Comparison of ENCODE assay signal across 17 cellular contexts in the genomic region with DNA sequence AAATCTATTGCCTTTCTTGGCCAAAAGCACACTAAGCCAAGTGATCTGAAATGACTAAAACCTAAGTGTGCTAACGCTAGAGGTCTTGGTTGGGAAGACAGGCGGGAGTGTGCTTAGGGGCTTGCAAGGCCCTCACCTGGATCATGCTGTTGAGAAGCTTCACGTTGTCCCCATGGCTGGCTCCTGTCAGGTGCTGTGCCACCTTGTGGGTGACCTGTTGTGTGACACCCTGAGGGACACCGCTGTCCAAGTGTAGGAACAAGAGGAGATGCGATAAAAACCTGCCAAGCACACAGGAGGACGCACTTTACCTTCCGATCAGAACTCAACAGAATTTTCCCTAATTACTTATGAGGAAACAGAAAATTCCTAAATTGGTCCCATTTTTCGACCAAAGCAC. TPM values are rescaled to one million over a fixed set of nuclear protein-coding genes. Genes with fewer than 3 reads are reported as not detected.
DNase-seq lines count a peak whose midpoint lies in the region; ATAC-seq and TF ChIP-seq lines count a peak whose summit lies in the region.
"Had no signal": no experiment of that assay in that cellular context is flagged by ENCODE, and none has a peak within 500 bp of the region (broad histone marks: within the 10 kb centered on the region; RNA-seq: fewer than 3 reads in every experiment).

No MANE protein-coding gene starts in this region.

- in situ Hi-C loops in ACHN (cut with HindIII; ENCODE audit: low pct_ligation_motif_present, low pct_unique_long_range_greater_than_20kb, low sequenced_read_pairs), result loop anchor here (25.0 kb wide), 1 partner anchor 171 kb away; a partner anchor contains a TSS

- no peaks in the 10 kb centered on the region for H3K27me3 Mint-ChIP-seq in CD4-positive, alpha-beta T cell

- H3K36me3 ChIP-seq in OCI-LY3 (replicated peaks; ENCODE audit: low read depth, low read length), result peaks cover 34% of the 10 kb centered on the region

- no peak overlapping the region for H3K4me3 Mint-ChIP-seq in CD4-positive, alpha-beta T cell

- intact Hi-C loops in CD4-positive, alpha-beta T cell (cut with DNase I, micrococcal nuclease), result no loop called here

- no peak for ATAC-seq in CD4-positive, alpha-beta T cell (ENCODE audit: poor library complexity)
- ATAC-seq: A549 had no signal

- H3K36me3 Mint-ChIP-seq in CD4-positive, alpha-beta T cell (ENCODE audit: low read depth), result peaks cover 88% of the 10 kb centered on the region

- no peaks in the 10 kb centered on the region for H3K27me3 ChIP-seq in OCI-LY3 (ENCODE audit: low read depth, low read length)
- no peaks in the 10 kb centered on the region for H3K27me3 ChIP-seq in CD4-positive, alpha-beta T cell (ENCODE audit: control insufficient read depth, insufficient read depth, low read length)
- H3K27me3 ChIP-seq: dorsolateral prefrontal cortex, thyroid gland had no signal

- DNase-seq in NCI-H2107 treated with DMSO at 0.1 percent for 48 hours (lab: John Stamatoyannopoulos, UW; ENCODE audit: unreplicated experiment) (peak; percentile 8), NCI-H2107 (lab: John Stamatoyannopoulos, UW) (no peak), GM12865 (ENCODE audit: low read depth) (peak; percentile 16), erythroblast (lab: John Stamatoyannopoulos, UW) (peak; percentile 23 to 34), ACHN (no peak), NCI-H524 (lab: John Stamatoyannopoulos, UW) (no peak)
- no peak for DNase-seq in CD4-positive, alpha-beta T cell
- DNase-seq: DMS153, dorsolateral prefrontal cortex, mesenchymal stem cell, NCI-H446 treated with DMSO at 0.1 percent for 48 hours, small intestine, T-helper 9 cell, thyroid gland had no signal

- CTCF ChIA-PET in CD4-positive, alpha-beta T cell (lab: Charles Lee), result interaction anchor here (1.2 kb wide), 1 partner anchor 158 kb away, joined by 3 read pairs; no protein-coding TSS in a partner anchor

- peak; percentile 8 for TF ChIP-seq CTCF in GM12865 (IDR thresholded peaks at IDR 0.05; ENCODE audit: insufficient read depth, low read depth, low read length, missing control alignments)
- peak; percentile 53 for TF ChIP-seq CTCF in OCI-LY3 (IDR thresholded peaks at IDR 0.05; ENCODE audit: low read depth, low read length)
- TF ChIP-seq CTCF in CD4-positive, alpha-beta T cell (IDR thresholded peaks at IDR 0.05), result no peak

- H3K79me2 ChIP-seq in OCI-LY3 (ENCODE audit: low read length), result no peaks in the 10 kb centered on the region

- H3K27ac Mint-ChIP-seq in CD4-positive, alpha-beta T cell, result no peak overlapping the region

- H3K9me3 ChIP-seq in OCI-LY3 (ENCODE audit: insufficient read depth, low read length), result no peaks in the 10 kb centered on the region
- no peaks in the 10 kb centered on the region for H3K9me3 ChIP-seq in CD4-positive, alpha-beta T cell (ENCODE audit: control insufficient read depth, low read length)
- H3K9me3 ChIP-seq: A549, thyroid gland had no signal

- no peaks in the 10 kb centered on the region for H4K20me1 ChIP-seq in OCI-LY3 (ENCODE audit: insufficient read depth, low read length)

- H3K4me3 ChIP-seq in GM12865 (ENCODE audit: low read depth, low read length), result no peak overlapping the region
- no peak overlapping the region for H3K4me3 ChIP-seq in OCI-LY3 (ENCODE audit: low read length)
- H3K4me3 ChIP-seq: A549, dorsolateral prefrontal cortex, thyroid gland had no signal

- no peak overlapping the region for H3K27ac ChIP-seq in OCI-LY3 (ENCODE audit: low read length)
- H3K27ac ChIP-seq in CD4-positive, alpha-beta T cell (ENCODE audit: low read depth, low read length), result no peak overlapping the region
- H3K27ac ChIP-seq: A549, dorsolateral prefrontal cortex, RWPE1, thyroid gland had no signal

- no peak for TF ChIP-seq POLR2A in erythroblast (IDR thresholded peaks at IDR 0.05; ENCODE audit: low read length)

- POLR2A ChIA-PET in CD4-positive, alpha-beta T cell (lab: Charles Lee), result no interaction called here

- no peaks in the 10 kb centered on the region for H3K4me1 ChIP-seq in OCI-LY3 (ENCODE audit: low read length)
- H3K4me1 ChIP-seq: A549 had no signal

- no peaks in the 10 kb centered on the region for H3K9me3 Mint-ChIP-seq in CD4-positive, alpha-beta T cell

- H3K9ac ChIP-seq in OCI-LY3 (ENCODE audit: low read length), result no peak overlapping the region

- H2AFZ ChIP-seq in OCI-LY3 (ENCODE audit: low read depth, low read length), result no peak overlapping the region

- no peak overlapping the region for H3K4me2 ChIP-seq in OCI-LY3 (ENCODE audit: low read length)
- H3K4me2 ChIP-seq: A549 had no signal

- H3K4me1 Mint-ChIP-seq in CD4-positive, alpha-beta T cell (ENCODE audit: low read depth), result peaks cover 14% of the 10 kb centered on the region

RNA-seq across cellular contexts. Expression of a gene that starts 50.8 kb away (rescaled TPM):
- 10 to 100 TPM; 25.3 to 26.9 TPM for total RNA-seq in CD4-positive, alpha-beta T cell

Comparison
In these comparisons a context has a peak if more than half of its experiments do, and no peak if none do; other contexts are left out.
1. DNase-seq: peak in NCI-H2107 treated with DMSO at 0.1 percent for 48 hours (single experiment), GM12865 (single experiment) and erythroblast (2 of 2); none in NCI-H2107 (single experiment), ACHN (single experiment), NCI-H524 (0 of 2) and CD4-positive, alpha-beta T cell (0 of 10).